1 cellular context compared by ENCODE assay signal in the genomic region with DNA sequence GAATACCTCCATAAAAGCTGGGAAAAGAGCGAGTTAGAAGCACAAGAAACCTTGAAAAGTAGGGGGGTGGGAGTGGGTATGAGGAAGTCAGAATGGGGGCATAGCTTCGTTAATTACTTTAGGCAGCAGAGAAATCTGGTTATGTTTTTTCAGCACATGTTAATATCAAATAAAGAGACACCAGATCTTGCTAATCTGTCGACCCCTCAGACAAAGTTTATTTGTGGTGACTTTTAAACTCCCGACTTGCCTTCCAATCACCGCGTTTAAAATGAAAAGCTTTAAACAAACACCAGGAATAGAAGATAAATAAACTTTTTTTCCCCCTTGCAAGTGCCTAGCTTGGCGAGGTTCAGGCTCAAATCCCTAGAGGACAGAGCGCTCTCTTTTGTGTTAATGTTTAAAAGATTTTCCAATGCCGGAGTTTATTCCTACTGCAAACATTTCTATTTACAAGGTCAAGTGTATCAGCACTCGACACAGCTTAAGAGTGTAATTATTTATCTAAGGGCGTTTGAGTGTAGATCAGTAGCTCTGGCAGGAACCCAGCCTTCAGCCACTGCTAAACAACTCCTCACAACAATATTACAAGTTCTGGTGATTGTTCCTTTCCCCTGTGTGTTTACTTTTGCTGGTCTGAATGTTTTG.
A peak's percentile ranks its signal among the peaks of the same experiment; 100 is the strongest.
TF ChIP-seq lines count a peak whose summit lies in the region.

No MANE protein-coding gene starts in this region.

TF ChIP-seq in HepG2, 621 proteins besides CTCF, POLR2A, EP300 and RAD21 (continued from another document and continues in another):
- TF ChIP-seq, protein P1, sequence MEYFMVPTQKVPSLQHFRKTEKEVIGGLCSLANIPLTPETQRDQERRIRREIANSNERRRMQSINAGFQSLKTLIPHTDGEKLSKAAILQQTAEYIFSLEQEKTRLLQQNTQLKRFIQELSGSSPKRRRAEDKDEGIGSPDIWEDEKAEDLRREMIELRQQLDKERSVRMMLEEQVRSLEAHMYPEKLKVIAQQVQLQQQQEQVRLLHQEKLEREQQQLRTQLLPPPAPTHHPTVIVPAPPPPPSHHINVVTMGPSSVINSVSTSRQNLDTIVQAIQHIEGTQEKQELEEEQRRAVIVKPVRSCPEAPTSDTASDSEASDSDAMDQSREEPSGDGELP (IDR thresholded peaks at IDR 0.05; ENCODE audit: borderline replicate concordance, low read depth): no peak
- TF ChIP-seq TOE1 (CRISPR knock-in tag; IDR thresholded peaks at IDR 0.05) (no peak), KLF15 (CRISPR knock-in tag; IDR thresholded peaks at IDR 0.05; ENCODE audit: borderline replicate concordance) (no peak), CREB1 (IDR thresholded peaks at IDR 0.05) (no peak), CREB1 (CRISPR knock-in tag; IDR thresholded peaks at IDR 0.05) (no peak), SOX13 (IDR thresholded peaks at IDR 0.05) (no peak), SOX13 (CRISPR knock-in tag; conservative IDR thresholded peaks at IDR 0.05 in 1 of 2, IDR thresholded peaks at IDR 0.05 in 1 of 2) (peak in 1 of 2 experiments; percentile 41; a peak in 2 of 4 replicates), ZNF12 (CRISPR knock-in tag; IDR thresholded peaks at IDR 0.05) (no peak), SNAPC2 (CRISPR knock-in tag; IDR thresholded peaks at IDR 0.05) (no peak), MBD4 (IDR thresholded peaks at IDR 0.05; ENCODE audit: borderline replicate concordance, low read length) (peak; percentile 67; the same call in 1 of the 2 replicates), ZNF782 (CRISPR knock-in tag; IDR thresholded peaks at IDR 0.05; ENCODE audit: borderline replicate concordance) (no peak), NR2F6 (IDR thresholded peaks at IDR 0.05) (peak; percentile 80), NR2F6 (CRISPR knock-in tag; IDR thresholded peaks at IDR 0.05) (no peak), ESRRA (CRISPR knock-in tag; IDR thresholded peaks at IDR 0.05; ENCODE audit: low read depth) (no peak), ZMAT3 (CRISPR knock-in tag; conservative IDR thresholded peaks at IDR 0.05) (no peak), RFXANK (CRISPR knock-in tag; IDR thresholded peaks at IDR 0.05) (no peak), BCL6 (CRISPR knock-in tag; IDR thresholded peaks at IDR 0.05) (peak; percentile 98), GLI4 (CRISPR knock-in tag; IDR thresholded peaks at IDR 0.05; ENCODE audit: borderline replicate concordance) (no peak), ERF (CRISPR knock-in tag; IDR thresholded peaks at IDR 0.05) (no peak), NFE2L1 (CRISPR knock-in tag; IDR thresholded peaks at IDR 0.05; ENCODE audit: borderline replicate concordance) (no peak)
- TF ChIP-seq, protein P2, sequence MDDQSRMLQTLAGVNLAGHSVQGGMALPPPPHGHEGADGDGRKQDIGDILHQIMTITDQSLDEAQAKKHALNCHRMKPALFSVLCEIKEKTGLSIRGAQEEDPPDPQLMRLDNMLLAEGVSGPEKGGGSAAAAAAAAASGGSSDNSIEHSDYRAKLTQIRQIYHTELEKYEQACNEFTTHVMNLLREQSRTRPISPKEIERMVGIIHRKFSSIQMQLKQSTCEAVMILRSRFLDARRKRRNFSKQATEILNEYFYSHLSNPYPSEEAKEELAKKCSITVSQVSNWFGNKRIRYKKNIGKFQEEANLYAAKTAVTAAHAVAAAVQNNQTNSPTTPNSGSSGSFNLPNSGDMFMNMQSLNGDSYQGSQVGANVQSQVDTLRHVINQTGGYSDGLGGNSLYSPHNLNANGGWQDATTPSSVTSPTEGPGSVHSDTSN (CRISPR knock-in tag; IDR thresholded peaks at IDR 0.05; ENCODE audit: borderline replicate concordance): no peak
- TF ChIP-seq, protein P3, sequence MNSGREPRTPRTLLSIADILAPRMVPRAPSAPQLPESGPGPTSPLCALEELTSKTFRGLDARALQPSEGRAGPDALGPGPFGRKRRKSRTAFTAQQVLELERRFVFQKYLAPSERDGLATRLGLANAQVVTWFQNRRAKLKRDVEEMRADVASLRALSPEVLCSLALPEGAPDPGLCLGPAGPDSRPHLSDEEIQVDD (CRISPR knock-in tag; IDR thresholded peaks at IDR 0.05; ENCODE audit: borderline replicate concordance): no peak
- TF ChIP-seq, protein P4, sequence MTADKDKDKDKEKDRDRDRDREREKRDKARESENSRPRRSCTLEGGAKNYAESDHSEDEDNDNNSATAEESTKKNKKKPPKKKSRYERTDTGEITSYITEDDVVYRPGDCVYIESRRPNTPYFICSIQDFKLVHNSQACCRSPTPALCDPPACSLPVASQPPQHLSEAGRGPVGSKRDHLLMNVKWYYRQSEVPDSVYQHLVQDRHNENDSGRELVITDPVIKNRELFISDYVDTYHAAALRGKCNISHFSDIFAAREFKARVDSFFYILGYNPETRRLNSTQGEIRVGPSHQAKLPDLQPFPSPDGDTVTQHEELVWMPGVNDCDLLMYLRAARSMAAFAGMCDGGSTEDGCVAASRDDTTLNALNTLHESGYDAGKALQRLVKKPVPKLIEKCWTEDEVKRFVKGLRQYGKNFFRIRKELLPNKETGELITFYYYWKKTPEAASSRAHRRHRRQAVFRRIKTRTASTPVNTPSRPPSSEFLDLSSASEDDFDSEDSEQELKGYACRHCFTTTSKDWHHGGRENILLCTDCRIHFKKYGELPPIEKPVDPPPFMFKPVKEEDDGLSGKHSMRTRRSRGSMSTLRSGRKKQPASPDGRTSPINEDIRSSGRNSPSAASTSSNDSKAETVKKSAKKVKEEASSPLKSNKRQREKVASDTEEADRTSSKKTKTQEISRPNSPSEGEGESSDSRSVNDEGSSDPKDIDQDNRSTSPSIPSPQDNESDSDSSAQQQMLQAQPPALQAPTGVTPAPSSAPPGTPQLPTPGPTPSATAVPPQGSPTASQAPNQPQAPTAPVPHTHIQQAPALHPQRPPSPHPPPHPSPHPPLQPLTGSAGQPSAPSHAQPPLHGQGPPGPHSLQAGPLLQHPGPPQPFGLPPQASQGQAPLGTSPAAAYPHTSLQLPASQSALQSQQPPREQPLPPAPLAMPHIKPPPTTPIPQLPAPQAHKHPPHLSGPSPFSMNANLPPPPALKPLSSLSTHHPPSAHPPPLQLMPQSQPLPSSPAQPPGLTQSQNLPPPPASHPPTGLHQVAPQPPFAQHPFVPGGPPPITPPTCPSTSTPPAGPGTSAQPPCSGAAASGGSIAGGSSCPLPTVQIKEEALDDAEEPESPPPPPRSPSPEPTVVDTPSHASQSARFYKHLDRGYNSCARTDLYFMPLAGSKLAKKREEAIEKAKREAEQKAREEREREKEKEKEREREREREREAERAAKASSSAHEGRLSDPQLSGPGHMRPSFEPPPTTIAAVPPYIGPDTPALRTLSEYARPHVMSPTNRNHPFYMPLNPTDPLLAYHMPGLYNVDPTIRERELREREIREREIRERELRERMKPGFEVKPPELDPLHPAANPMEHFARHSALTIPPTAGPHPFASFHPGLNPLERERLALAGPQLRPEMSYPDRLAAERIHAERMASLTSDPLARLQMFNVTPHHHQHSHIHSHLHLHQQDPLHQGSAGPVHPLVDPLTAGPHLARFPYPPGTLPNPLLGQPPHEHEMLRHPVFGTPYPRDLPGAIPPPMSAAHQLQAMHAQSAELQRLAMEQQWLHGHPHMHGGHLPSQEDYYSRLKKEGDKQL (CRISPR knock-in tag; IDR thresholded peaks at IDR 0.05; ENCODE audit: low read depth): peak; percentile 68; the same call in 1 of the 2 replicates
- TF ChIP-seq, protein P5, sequence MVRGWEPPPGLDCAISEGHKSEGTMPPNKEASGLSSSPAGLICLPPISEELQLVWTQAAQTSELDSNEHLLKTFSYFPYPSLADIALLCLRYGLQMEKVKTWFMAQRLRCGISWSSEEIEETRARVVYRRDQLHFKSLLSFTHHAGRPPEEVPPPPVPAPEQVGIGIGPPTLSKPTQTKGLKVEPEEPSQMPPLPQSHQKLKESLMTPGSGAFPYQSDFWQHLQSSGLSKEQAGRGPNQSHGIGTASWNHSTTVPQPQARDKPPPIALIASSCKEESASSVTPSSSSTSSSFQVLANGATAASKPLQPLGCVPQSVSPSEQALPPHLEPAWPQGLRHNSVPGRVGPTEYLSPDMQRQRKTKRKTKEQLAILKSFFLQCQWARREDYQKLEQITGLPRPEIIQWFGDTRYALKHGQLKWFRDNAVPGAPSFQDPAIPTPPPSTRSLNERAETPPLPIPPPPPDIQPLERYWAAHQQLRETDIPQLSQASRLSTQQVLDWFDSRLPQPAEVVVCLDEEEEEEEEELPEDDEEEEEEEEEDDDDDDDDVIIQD (CRISPR knock-in tag; IDR thresholded peaks at IDR 0.05; ENCODE audit: low read depth): no peak
- TF ChIP-seq, protein P6, sequence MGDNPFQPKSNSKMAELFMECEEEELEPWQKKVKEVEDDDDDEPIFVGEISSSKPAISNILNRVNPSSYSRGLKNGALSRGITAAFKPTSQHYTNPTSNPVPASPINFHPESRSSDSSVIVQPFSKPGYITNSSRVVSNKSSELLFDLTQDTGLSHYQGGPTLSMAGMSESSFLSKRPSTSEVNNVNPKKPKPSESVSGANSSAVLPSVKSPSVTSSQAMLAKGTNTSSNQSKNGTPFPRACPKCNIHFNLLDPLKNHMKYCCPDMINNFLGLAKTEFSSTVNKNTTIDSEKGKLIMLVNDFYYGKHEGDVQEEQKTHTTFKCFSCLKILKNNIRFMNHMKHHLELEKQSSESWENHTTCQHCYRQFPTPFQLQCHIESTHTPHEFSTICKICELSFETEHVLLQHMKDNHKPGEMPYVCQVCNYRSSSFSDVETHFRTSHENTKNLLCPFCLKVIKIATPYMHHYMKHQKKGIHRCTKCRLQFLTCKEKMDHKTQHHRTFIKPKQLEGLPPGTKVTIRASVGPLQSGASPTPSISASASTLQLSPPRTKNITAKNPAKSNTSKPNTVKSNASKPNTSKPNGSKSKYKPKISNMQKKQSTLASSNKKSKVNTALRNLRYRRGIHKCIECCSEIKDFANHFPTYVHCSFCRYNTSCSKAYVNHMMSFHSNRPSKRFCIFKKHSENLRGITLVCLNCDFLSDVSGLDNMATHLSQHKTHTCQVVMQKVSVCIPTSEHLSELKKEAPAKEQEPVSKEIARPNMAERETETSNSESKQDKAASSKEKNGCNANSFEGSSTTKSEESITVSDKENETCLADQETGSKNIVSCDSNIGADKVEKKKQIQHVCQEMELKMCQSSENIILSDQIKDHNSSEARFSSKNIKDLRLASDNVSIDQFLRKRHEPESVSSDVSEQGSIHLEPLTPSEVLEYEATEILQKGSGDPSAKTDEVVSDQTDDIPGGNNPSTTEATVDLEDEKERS (CRISPR knock-in tag; IDR thresholded peaks at IDR 0.05): no peak
- TF ChIP-seq, protein P7, sequence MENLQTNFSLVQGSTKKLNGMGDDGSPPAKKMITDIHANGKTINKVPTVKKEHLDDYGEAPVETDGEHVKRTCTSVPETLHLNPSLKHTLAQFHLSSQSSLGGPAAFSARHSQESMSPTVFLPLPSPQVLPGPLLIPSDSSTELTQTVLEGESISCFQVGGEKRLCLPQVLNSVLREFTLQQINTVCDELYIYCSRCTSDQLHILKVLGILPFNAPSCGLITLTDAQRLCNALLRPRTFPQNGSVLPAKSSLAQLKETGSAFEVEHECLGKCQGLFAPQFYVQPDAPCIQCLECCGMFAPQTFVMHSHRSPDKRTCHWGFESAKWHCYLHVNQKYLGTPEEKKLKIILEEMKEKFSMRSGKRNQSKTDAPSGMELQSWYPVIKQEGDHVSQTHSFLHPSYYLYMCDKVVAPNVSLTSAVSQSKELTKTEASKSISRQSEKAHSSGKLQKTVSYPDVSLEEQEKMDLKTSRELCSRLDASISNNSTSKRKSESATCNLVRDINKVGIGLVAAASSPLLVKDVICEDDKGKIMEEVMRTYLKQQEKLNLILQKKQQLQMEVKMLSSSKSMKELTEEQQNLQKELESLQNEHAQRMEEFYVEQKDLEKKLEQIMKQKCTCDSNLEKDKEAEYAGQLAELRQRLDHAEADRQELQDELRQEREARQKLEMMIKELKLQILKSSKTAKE (CRISPR knock-in tag; IDR thresholded peaks at IDR 0.05; ENCODE audit: borderline replicate concordance): 0 out of 2 replicates have a peak, but pooled peaks have one; percentile 17
- TF ChIP-seq, protein P8, sequence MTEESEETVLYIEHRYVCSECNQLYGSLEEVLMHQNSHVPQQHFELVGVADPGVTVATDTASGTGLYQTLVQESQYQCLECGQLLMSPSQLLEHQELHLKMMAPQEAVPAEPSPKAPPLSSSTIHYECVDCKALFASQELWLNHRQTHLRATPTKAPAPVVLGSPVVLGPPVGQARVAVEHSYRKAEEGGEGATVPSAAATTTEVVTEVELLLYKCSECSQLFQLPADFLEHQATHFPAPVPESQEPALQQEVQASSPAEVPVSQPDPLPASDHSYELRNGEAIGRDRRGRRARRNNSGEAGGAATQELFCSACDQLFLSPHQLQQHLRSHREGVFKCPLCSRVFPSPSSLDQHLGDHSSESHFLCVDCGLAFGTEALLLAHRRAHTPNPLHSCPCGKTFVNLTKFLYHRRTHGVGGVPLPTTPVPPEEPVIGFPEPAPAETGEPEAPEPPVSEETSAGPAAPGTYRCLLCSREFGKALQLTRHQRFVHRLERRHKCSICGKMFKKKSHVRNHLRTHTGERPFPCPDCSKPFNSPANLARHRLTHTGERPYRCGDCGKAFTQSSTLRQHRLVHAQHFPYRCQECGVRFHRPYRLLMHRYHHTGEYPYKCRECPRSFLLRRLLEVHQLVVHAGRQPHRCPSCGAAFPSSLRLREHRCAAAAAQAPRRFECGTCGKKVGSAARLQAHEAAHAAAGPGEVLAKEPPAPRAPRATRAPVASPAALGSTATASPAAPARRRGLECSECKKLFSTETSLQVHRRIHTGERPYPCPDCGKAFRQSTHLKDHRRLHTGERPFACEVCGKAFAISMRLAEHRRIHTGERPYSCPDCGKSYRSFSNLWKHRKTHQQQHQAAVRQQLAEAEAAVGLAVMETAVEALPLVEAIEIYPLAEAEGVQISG (CRISPR knock-in tag; IDR thresholded peaks at IDR 0.05): no peak
- TF ChIP-seq, protein P9, sequence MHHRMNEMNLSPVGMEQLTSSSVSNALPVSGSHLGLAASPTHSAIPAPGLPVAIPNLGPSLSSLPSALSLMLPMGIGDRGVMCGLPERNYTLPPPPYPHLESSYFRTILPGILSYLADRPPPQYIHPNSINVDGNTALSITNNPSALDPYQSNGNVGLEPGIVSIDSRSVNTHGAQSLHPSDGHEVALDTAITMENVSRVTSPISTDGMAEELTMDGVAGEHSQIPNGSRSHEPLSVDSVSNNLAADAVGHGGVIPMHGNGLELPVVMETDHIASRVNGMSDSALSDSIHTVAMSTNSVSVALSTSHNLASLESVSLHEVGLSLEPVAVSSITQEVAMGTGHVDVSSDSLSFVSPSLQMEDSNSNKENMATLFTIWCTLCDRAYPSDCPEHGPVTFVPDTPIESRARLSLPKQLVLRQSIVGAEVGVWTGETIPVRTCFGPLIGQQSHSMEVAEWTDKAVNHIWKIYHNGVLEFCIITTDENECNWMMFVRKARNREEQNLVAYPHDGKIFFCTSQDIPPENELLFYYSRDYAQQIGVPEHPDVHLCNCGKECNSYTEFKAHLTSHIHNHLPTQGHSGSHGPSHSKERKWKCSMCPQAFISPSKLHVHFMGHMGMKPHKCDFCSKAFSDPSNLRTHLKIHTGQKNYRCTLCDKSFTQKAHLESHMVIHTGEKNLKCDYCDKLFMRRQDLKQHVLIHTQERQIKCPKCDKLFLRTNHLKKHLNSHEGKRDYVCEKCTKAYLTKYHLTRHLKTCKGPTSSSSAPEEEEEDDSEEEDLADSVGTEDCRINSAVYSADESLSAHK (CRISPR knock-in tag; IDR thresholded peaks at IDR 0.05; ENCODE audit: borderline replicate concordance): no peak
- TF ChIP-seq, protein P10, sequence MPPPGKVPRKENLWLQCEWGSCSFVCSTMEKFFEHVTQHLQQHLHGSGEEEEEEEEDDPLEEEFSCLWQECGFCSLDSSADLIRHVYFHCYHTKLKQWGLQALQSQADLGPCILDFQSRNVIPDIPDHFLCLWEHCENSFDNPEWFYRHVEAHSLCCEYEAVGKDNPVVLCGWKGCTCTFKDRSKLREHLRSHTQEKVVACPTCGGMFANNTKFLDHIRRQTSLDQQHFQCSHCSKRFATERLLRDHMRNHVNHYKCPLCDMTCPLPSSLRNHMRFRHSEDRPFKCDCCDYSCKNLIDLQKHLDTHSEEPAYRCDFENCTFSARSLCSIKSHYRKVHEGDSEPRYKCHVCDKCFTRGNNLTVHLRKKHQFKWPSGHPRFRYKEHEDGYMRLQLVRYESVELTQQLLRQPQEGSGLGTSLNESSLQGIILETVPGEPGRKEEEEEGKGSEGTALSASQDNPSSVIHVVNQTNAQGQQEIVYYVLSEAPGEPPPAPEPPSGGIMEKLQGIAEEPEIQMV (CRISPR knock-in tag; IDR thresholded peaks at IDR 0.05; ENCODE audit: low read depth): no peak
